ENCODE assay signal across 26 cellular contexts in the genomic region with DNA sequence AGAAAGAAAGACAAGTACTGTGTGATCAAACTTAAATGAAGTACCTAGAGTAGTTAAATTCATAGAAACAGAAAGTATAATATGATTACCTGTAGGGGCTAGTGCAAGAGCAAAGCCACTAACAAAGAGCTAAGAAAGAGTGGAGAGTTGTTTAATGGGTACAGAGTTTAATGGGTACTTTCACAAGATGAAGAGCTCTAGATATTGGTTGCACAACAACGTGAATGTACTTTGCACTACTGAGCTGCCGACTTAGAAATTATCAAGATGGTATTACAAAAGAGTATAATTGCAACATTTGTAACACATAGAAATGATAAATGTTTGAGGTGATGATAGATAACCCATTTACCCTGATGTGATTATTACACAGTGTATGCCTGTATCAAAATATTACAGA.
"Had no signal": no experiment of that assay in that cellular context is flagged by ENCODE, and none has a peak within 500 bp of the region (broad histone marks: within the 10 kb centered on the region; RNA-seq: fewer than 3 reads in every experiment).

No MANE protein-coding gene starts in this region.

- DNase-seq: activated CD4-positive, alpha-beta T cell treated with anti-CD3 and anti-CD28 coated beads for 48 hours; activated CD4-positive, alpha-beta T cell treated with anti-CD3 and anti-CD28 coated beads, Interleukin-2, amount 50 U/mL, for 48 hours; activated CD8-positive, alpha-beta memory T cell treated with anti-CD3 and anti-CD28 coated beads for 24 hours; activated CD8-positive, alpha-beta memory T cell treated with anti-CD3 and anti-CD28 coated beads, Interleukin-2, amount 50 U/mL, for 4 hours; activated gamma-delta T cell; activated naive CD4-positive, alpha-beta T cell treated with anti-CD3 and anti-CD28 coated beads, Interleukin-2, amount 10 ng/mL, durations not matched to agents 7 days and 5 days; activated naive CD8-positive, alpha-beta T cell treated with anti-CD3 and anti-CD28 coated beads, Interleukin-2, amount 10 ng/mL, durations not matched to agents 7 days and 5 days; activated T-cell treated with anti-CD3 and anti-CD28 coated beads, Interleukin-2, amount 50 U/mL, for 1 hour; amniotic stem cell; brain microvascular endothelial cell; dorsolateral prefrontal cortex; effector memory CD4-positive, alpha-beta T cell; gastrocnemius medialis; glutamatergic neuron; islet precursor cell; naive thymus-derived CD4-positive, alpha-beta T cell; ovary; retina; sigmoid colon; small intestine; stimulated activated CD4-positive, alpha-beta T cell treated with anti-CD3 and anti-CD28 coated beads, Interleukin-4, amount 100 ng/mL, for 24 hours had no signal

- H3K27ac ChIP-seq: brain microvascular endothelial cell, coronary artery, dorsolateral prefrontal cortex, gastrocnemius medialis, ovary, sigmoid colon, vagina, VCaP had no signal

- H3K27me3 ChIP-seq: brain microvascular endothelial cell, dorsolateral prefrontal cortex, gastrocnemius medialis, ovary, sigmoid colon, vagina had no signal

- ATAC-seq: activated CD4-positive, CD25-positive, alpha-beta regulatory T cell treated with anti-CD3 and anti-CD28 coated beads, Interleukin-2, amount 50 U/mL, for 24 hours; gastrocnemius medialis; naive thymus-derived CD4-positive, alpha-beta T cell; stimulated activated effector memory CD8-positive, alpha-beta T cell treated with anti-CD3 and anti-CD28 coated beads, Interleukin-12 subunit alpha, Interleukin-12 subunit beta, amount 100 ng/mL, for 72 hours had no signal

- H3K4me1 ChIP-seq: gastrocnemius medialis, sigmoid colon, vagina had no signal

- H3K36me3 ChIP-seq: brain microvascular endothelial cell, gastrocnemius medialis, ovary, sigmoid colon, vagina had no signal

- H3K4me3 ChIP-seq: coronary artery, dorsolateral prefrontal cortex, gastrocnemius medialis, ovary, sigmoid colon, vagina had no signal

- H3K9me3 ChIP-seq: gastrocnemius medialis, ovary, vagina had no signal
